In genomic region chr17:82004485-82005455, GRCh38 we compare ENCODE assay signal across 19 cellular contexts. TPM values are rescaled to one million over a fixed set of nuclear protein-coding genes. Genes with fewer than 3 reads are reported as not detected.
DNase-seq lines count a peak whose midpoint lies in the region; ATAC-seq and TF ChIP-seq lines count a peak whose summit lies in the region.
"Had no signal": no experiment of that assay in that cellular context is flagged by ENCODE, and none has a peak within 500 bp of the region (broad histone marks: within the 10 kb centered on the region; RNA-seq: fewer than 3 reads in every experiment).

No MANE protein-coding gene starts in this region.

- peak overlapping the region; percentile 83 for H4K8ac ChIP-seq in trophoblast cell (ENCODE audit: low read depth, low read length)

- peak overlapping the region; percentile 79 for H2BK5ac ChIP-seq in trophoblast cell (ENCODE audit: low read depth, low read length, poor library complexity)

- H2BK120ac ChIP-seq in trophoblast cell (ENCODE audit: insufficient read depth, low read length, poor library complexity): peak overlapping the region; percentile 95

- H2AFZ ChIP-seq in SK-N-SH (ENCODE audit: low read depth) (no peak overlapping the region), trophoblast cell (ENCODE audit: insufficient read depth, low read length, poor library complexity) (peak overlapping the region; percentile 38)

- no peaks in the 10 kb centered on the region for H3K4me1 Mint-ChIP-seq in CD4-positive, alpha-beta T cell (ENCODE audit: low read depth)
- H3K4me1 Mint-ChIP-seq: activated CD4-positive, alpha-beta memory T cell treated with anti-CD3 and anti-CD28 coated beads, Interleukin-2, amount 10 ng/mL, durations not matched to agents 7 days and 5 days; endodermal cell had no signal

- 91% methylated on average over 23 of the region's 42 CpGs for WGBS in SK-N-SH (ENCODE audit: low lambda C conversion rate)
- WGBS in ectodermal cell, 2 experiments: 95 to 96% methylated on average over 42 of the region's 42 CpGs
- no CpG with 5 or more reads among the region's 42 CpGs for WGBS in trophoblast cell (ENCODE audit: extremely low coverage, insufficient coverage, insufficient read length)
- WGBS in aorta, 2 donors: 93% methylated on average over 42 of the region's 42 CpGs

- H3K36me3 ChIP-seq in SK-N-SH (replicated peaks in 1 of 2; ENCODE audit: control insufficient read depth in 1 of 2, insufficient read depth in 2 of 2, low read length in 1 of 2) (no peaks in the 10 kb centered on the region), ectodermal cell (ENCODE audit: control insufficient read depth, insufficient read depth, low read length) (no peaks in the 10 kb centered on the region), trophoblast cell (ENCODE audit: control insufficient read depth in 1 of 2, insufficient read depth in 2 of 2, low read length in 2 of 2) (peaks cover 0 to 3% of the 10 kb centered on the region in 2 experiments), aorta (ENCODE audit: control insufficient read depth in 1 of 2, insufficient read depth in 2 of 2, low read length in 1 of 2) (no peaks in the 10 kb centered on the region)
- H3K36me3 ChIP-seq: right atrium auricular region had no signal

- peak overlapping the region; percentile 88 for H3K14ac ChIP-seq in trophoblast cell (ENCODE audit: low read length)

- H3K27me3 ChIP-seq in SK-N-SH (ENCODE audit: insufficient read depth) (no peaks in the 10 kb centered on the region), ectodermal cell (ENCODE audit: control insufficient read depth, insufficient read depth, low read length, poor library complexity, severe bottlenecking) (no peaks in the 10 kb centered on the region), trophoblast cell (ENCODE audit: insufficient read depth, low read length) (no peaks in the 10 kb centered on the region), aorta (ENCODE audit: control insufficient read depth in 1 of 2, insufficient read depth in 2 of 2, low read length in 1 of 2) (no peaks in the 10 kb centered on the region)
- H3K27me3 ChIP-seq in CD4-positive, alpha-beta T cell (ENCODE audit: control insufficient read depth, insufficient read depth, low read length): no peaks in the 10 kb centered on the region
- H3K27me3 ChIP-seq: right atrium auricular region had no signal

- no peaks in the 10 kb centered on the region for H3K9me2 ChIP-seq in SK-N-SH

- POLR2A ChIA-PET in SK-N-SH (lab: Yijun Ruan, JAX): no interaction called here
- POLR2A ChIA-PET in CD4-positive, alpha-beta T cell (lab: Charles Lee): no interaction called here

- H4K91ac ChIP-seq in trophoblast cell (ENCODE audit: low read depth, low read length): peak overlapping the region; percentile 98

- H3K27ac Mint-ChIP-seq in CD4-positive, alpha-beta T cell: no peak overlapping the region
- H3K27ac Mint-ChIP-seq: activated CD4-positive, alpha-beta memory T cell treated with anti-CD3 and anti-CD28 coated beads, Interleukin-2, amount 10 ng/mL, durations not matched to agents 7 days and 5 days; endodermal cell had no signal

- no peaks in the 10 kb centered on the region for H3K9me3 Mint-ChIP-seq in CD4-positive, alpha-beta T cell
- H3K9me3 Mint-ChIP-seq: activated CD4-positive, alpha-beta memory T cell treated with anti-CD3 and anti-CD28 coated beads, Interleukin-2, amount 10 ng/mL, durations not matched to agents 7 days and 5 days; endodermal cell had no signal

- CTCF ChIA-PET in SK-N-SH (lab: Yijun Ruan, JAX): interaction anchor here (1.0 to 4.4 kb wide), 6 partner anchors 9 to 44 kb away, joined by 3 to 53 read pairs (median 6); partner anchors contain the start of gene NOTUM
- CTCF ChIA-PET in CD4-positive, alpha-beta T cell (lab: Charles Lee): interaction anchor here (1.1 kb wide), 1 partner anchor 45 kb away, joined by 4 read pairs; no protein-coding TSS in a partner anchor

- H3K4me2 ChIP-seq in SK-N-SH (peak overlapping the region; percentile 75), trophoblast cell (ENCODE audit: low read length) (no peak overlapping the region)

- ATAC-seq in SK-N-SH treated with all-trans-retinoic acid at 6 μM for 48 hours (no peak), aorta (ENCODE audit: low FRiP score) (no peak)
- no peak for ATAC-seq in CD4-positive, alpha-beta T cell (ENCODE audit: poor library complexity)

- H2AK5ac ChIP-seq in trophoblast cell (ENCODE audit: low read length): peak overlapping the region; percentile 82

- no peaks in the 10 kb centered on the region for H3K36me3 Mint-ChIP-seq in CD4-positive, alpha-beta T cell (ENCODE audit: low read depth)

- intact Hi-C loops in aorta (cut with DNase I): no loop called here
- intact Hi-C loops in CD4-positive, alpha-beta T cell (cut with DNase I, micrococcal nuclease): no loop called here

- no peaks in the 10 kb centered on the region for H3K27me3 Mint-ChIP-seq in CD4-positive, alpha-beta T cell
- H3K27me3 Mint-ChIP-seq: activated CD4-positive, alpha-beta memory T cell treated with anti-CD3 and anti-CD28 coated beads, Interleukin-2, amount 10 ng/mL, durations not matched to agents 7 days and 5 days had no signal

- H4K20me1 ChIP-seq in SK-N-SH (ENCODE audit: insufficient read depth): no peaks in the 10 kb centered on the region

- peak overlapping the region; percentile 41 to 90 for H3K27ac ChIP-seq in SK-N-SH (ENCODE audit: low read depth in 2 of 2, low read length in 1 of 2)
- H3K27ac ChIP-seq in ectodermal cell (ENCODE audit: insufficient read depth, low read depth, low read length, poor library complexity, severe bottlenecking): peak overlapping the region; percentile 8
- peak overlapping the region; percentile 90 for H3K27ac ChIP-seq in trophoblast cell (ENCODE audit: low read depth, low read length)
- H3K27ac ChIP-seq in aorta (ENCODE audit: low read depth in 1 of 2, low read length in 2 of 2): peak overlapping the region; percentile 51 to 69
- no peak overlapping the region for H3K27ac ChIP-seq in CD4-positive, alpha-beta T cell (ENCODE audit: low read depth, low read length)
- H3K27ac ChIP-seq: 22Rv1, C4-2B, HL-60, right atrium auricular region had no signal

- TF ChIP-seq RAD21 in SK-N-SH (IDR thresholded peaks at IDR 0.05; ENCODE audit: low read length): no peak

- peaks cover 28% of the 10 kb centered on the region for H3F3A ChIP-seq in SK-N-SH (replicated peaks; ENCODE audit: insufficient read depth)

- peak overlapping the region; percentile 75 for H3K4ac ChIP-seq in trophoblast cell (ENCODE audit: low read depth, low read length)

- peaks cover 27% of the 10 kb centered on the region for H3K79me1 ChIP-seq in trophoblast cell (ENCODE audit: low read length)

- H3K4me3 ChIP-seq in SK-N-SH (ENCODE audit: low read depth in 2 of 2, low read length in 1 of 2): no peak overlapping the region
- no peak overlapping the region for H3K4me3 ChIP-seq in ectodermal cell (ENCODE audit: insufficient read depth, low read depth, low read length)
- H3K4me3 ChIP-seq in trophoblast cell (ENCODE audit: low read depth, low read length): no peak overlapping the region
- H3K4me3 ChIP-seq in aorta (ENCODE audit: low read length in 2 of 2): no peak overlapping the region
- H3K4me3 ChIP-seq: coronary artery, right atrium auricular region had no signal

- H3K23ac ChIP-seq in trophoblast cell (ENCODE audit: low read length): no peak overlapping the region

- no peak for DNase-seq in SK-N-SH
- no peak for DNase-seq in trophoblast cell
- no peak for DNase-seq in aorta
- DNase-seq in activated T-cell treated with anti-CD3 and anti-CD28 coated beads for 4 hours: no peak
- DNase-seq in hypothalamus (lab: John Stamatoyannopoulos, UW): no peak
- no peak for DNase-seq in CD4-positive, alpha-beta T cell
- DNase-seq: activated CD4-positive, alpha-beta memory T cell treated with anti-CD3 and anti-CD28 coated beads, Interleukin-2, amount 10 ng/mL, durations not matched to agents 7 days and 5 days; activated gamma-delta T cell treated with Interleukin-2 at 50 U/mL for 16 hours; DMS 273 treated with DMSO at 0.1 percent for 48 hours; endodermal cell; NCI-H2081 treated with DMSO at 0.1 percent for 48 hours; NK-92 treated with Interleukin-12 subunit alpha and Interleukin-12 subunit beta, amount 100 ng/mL, for 24 hours had no signal

- no peak for TF ChIP-seq CTCF in SK-N-SH (IDR thresholded peaks at IDR 0.05)
- TF ChIP-seq CTCF in CD4-positive, alpha-beta T cell (IDR thresholded peaks at IDR 0.05): no peak

- H3K9ac ChIP-seq in SK-N-SH (peak overlapping the region; percentile 72), trophoblast cell (ENCODE audit: low read length) (no peak overlapping the region)

- H3K4me3 Mint-ChIP-seq in CD4-positive, alpha-beta T cell: no peak overlapping the region
- H3K4me3 Mint-ChIP-seq: activated CD4-positive, alpha-beta memory T cell treated with anti-CD3 and anti-CD28 coated beads, Interleukin-2, amount 10 ng/mL, durations not matched to agents 7 days and 5 days; endodermal cell had no signal

- H3K79me2 ChIP-seq in SK-N-SH (ENCODE audit: insufficient read depth) (peaks cover 12% of the 10 kb centered on the region), trophoblast cell (ENCODE audit: control insufficient read depth, insufficient read depth, low read length, poor library complexity) (peaks cover 6% of the 10 kb centered on the region)

- peak overlapping the region; percentile 96 for H2BK12ac ChIP-seq in trophoblast cell (ENCODE audit: low read length)

- no peak for TF ChIP-seq EP300 in SK-N-SH (IDR thresholded peaks at IDR 0.05; ENCODE audit: borderline replicate concordance in 1 of 2, low read depth in 1 of 2, low read length in 1 of 2)

- H3K18ac ChIP-seq in trophoblast cell (ENCODE audit: low read length): peak overlapping the region; percentile 87

- H4K12ac ChIP-seq in trophoblast cell (ENCODE audit: low read depth, low read length): peak overlapping the region; percentile 10

- H3K4me1 ChIP-seq in SK-N-SH (ENCODE audit: control insufficient read depth in 1 of 2, insufficient read depth in 2 of 2, low read depth in 1 of 2, low read length in 1 of 2) (peaks cover 16 to 44% of the 10 kb centered on the region in 2 experiments; a peak in 3 of 4 replicates), ectodermal cell (ENCODE audit: control insufficient read depth, insufficient read depth, low read length) (peaks cover 32% of the 10 kb centered on the region), trophoblast cell (ENCODE audit: control insufficient read depth in 1 of 2, insufficient read depth in 2 of 2, low read length in 2 of 2) (peaks cover 28 to 36% of the 10 kb centered on the region in 2 experiments), aorta (ENCODE audit: control insufficient read depth in 1 of 2, insufficient read depth in 2 of 2, low read length in 2 of 2) (no peaks in the 10 kb centered on the region)

- no peaks in the 10 kb centered on the region for H3K9me3 ChIP-seq in SK-N-SH
- no peaks in the 10 kb centered on the region for H3K9me3 ChIP-seq in ectodermal cell (ENCODE audit: control insufficient read depth, low read length)
- H3K9me3 ChIP-seq in trophoblast cell (ENCODE audit: insufficient read depth, low read depth, low read length): peaks cover 5% of the 10 kb centered on the region
- no peaks in the 10 kb centered on the region for H3K9me3 ChIP-seq in aorta (ENCODE audit: control insufficient read depth, low read length)
- no peaks in the 10 kb centered on the region for H3K9me3 ChIP-seq in CD4-positive, alpha-beta T cell (ENCODE audit: control insufficient read depth, low read length)
- H3K9me3 ChIP-seq: right atrium auricular region had no signal

RNA-seq across cellular contexts. Expression of gene CENPX, which starts 17.9 kb away (rescaled TPM):
- polyA plus RNA-seq in SK-N-SH (2012; rRNA removed) (247 and 255 TPM in 2 replicates), aorta (100 to 1,000 TPM; 109 TPM)
- polyA plus RNA-seq in SK-N-SH (2012; cell fraction: cytosol; rRNA removed): 145 and 202 TPM in 2 replicates
- 332 and 419 TPM in 2 replicates for polyA plus RNA-seq in SK-N-SH (2012; cell fraction: nucleus; rRNA removed)
- 81.5 TPM for polyA plus RNA-seq in ectodermal cell (2013, experiment 1 of 4)
- 79.1 TPM for polyA plus RNA-seq in ectodermal cell (2013, experiment 2 of 4)
- polyA plus RNA-seq in ectodermal cell (2013, experiment 3 of 4): 67.4 TPM
- 68.3 TPM for polyA plus RNA-seq in ectodermal cell (2013, experiment 4 of 4)
- 38.1 and 38.7 TPM in 2 replicates for polyA plus RNA-seq in trophoblast cell (2013)
- total RNA-seq in aorta: 10 to 100 TPM; 31.0 to 33.2 TPM
- 10 to 100 TPM; 14.9 to 19.6 TPM for total RNA-seq in CD4-positive, alpha-beta T cell

RNA-seq across cellular contexts. Expression of gene LRRC45, which starts 18.3 kb away (rescaled TPM):
- 30.3 and 31.5 TPM in 2 replicates for polyA plus RNA-seq in SK-N-SH (2012; rRNA removed)
- 9.3 and 14.9 TPM in 2 replicates for polyA plus RNA-seq in SK-N-SH (2012; cell fraction: cytosol; rRNA removed)
- polyA plus RNA-seq in SK-N-SH (2012; cell fraction: nucleus; rRNA removed): 125 and 148 TPM in 2 replicates
- polyA plus RNA-seq in ectodermal cell (2013, experiment 1 of 4): 30.0 TPM
- polyA plus RNA-seq in ectodermal cell (2013, experiment 2 of 4): 27.4 TPM
- 24.5 TPM for polyA plus RNA-seq in ectodermal cell (2013, experiment 3 of 4)
- polyA plus RNA-seq in ectodermal cell (2013, experiment 4 of 4): 21.4 TPM
- 7.2 and 7.3 TPM in 2 replicates for polyA plus RNA-seq in trophoblast cell (2013)
- 1 to 10 TPM; 4.3 to 10.0 TPM for total RNA-seq in aorta
- polyA plus RNA-seq in aorta: 10 to 100 TPM in 1 of 2 donors, 1 to 10 TPM in 1; 3.1 to 20.1 TPM
- 10 to 100 TPM; 17.7 to 17.9 TPM for total RNA-seq in CD4-positive, alpha-beta T cell

RNA-seq across cellular contexts. Expression of gene RAC3, which starts 26.7 kb away (rescaled TPM):
- 69.9 and 83.6 TPM in 2 replicates for polyA plus RNA-seq in SK-N-SH (2012; rRNA removed)
- 34.1 and 51.7 TPM in 2 replicates for polyA plus RNA-seq in SK-N-SH (2012; cell fraction: cytosol; rRNA removed)
- 103 and 145 TPM in 2 replicates for polyA plus RNA-seq in SK-N-SH (2012; cell fraction: nucleus; rRNA removed)
- polyA plus RNA-seq in ectodermal cell (2013, experiment 1 of 4): 82.3 TPM
- 64.4 TPM for polyA plus RNA-seq in ectodermal cell (2013, experiment 2 of 4)
- polyA plus RNA-seq in ectodermal cell (2013, experiment 3 of 4): 63.3 TPM
- polyA plus RNA-seq in ectodermal cell (2013, experiment 4 of 4): 56.0 TPM
- polyA plus RNA-seq in trophoblast cell (2013): 24.0 and 25.6 TPM in 2 replicates
- total RNA-seq in aorta: under 1 TPM in 1 of 2 donors, not detected in 1; 0.57 TPM
- polyA plus RNA-seq in aorta: 1 to 10 TPM in 1 of 2 donors, under 1 TPM in 1; 0.63 to 2.8 TPM
- total RNA-seq in CD4-positive, alpha-beta T cell: 1 to 10 TPM; 3.3 to 5.3 TPM

RNA-seq across cellular contexts. Expression of gene ASPSCR1, which starts 27.3 kb away (rescaled TPM):
- 27.5 and 36.2 TPM in 2 replicates for polyA plus RNA-seq in SK-N-SH (2012; rRNA removed)
- 13.9 and 21.1 TPM in 2 replicates for polyA plus RNA-seq in SK-N-SH (2012; cell fraction: cytosol; rRNA removed)
- 98.9 and 121 TPM in 2 replicates for polyA plus RNA-seq in SK-N-SH (2012; cell fraction: nucleus; rRNA removed)
- polyA plus RNA-seq in ectodermal cell (2013, experiment 1 of 4): 48.6 TPM
- polyA plus RNA-seq in ectodermal cell (2013, experiment 2 of 4): 47.6 TPM
- 31.3 TPM for polyA plus RNA-seq in ectodermal cell (2013, experiment 3 of 4)
- 32.9 TPM for polyA plus RNA-seq in ectodermal cell (2013, experiment 4 of 4)
- 12.8 and 13.1 TPM in 2 replicates for polyA plus RNA-seq in trophoblast cell (2013)
- 10 to 100 TPM; 30.3 to 30.5 TPM for total RNA-seq in aorta
- polyA plus RNA-seq in aorta: 100 to 1,000 TPM in 1 of 2 donors, 10 to 100 TPM in 1; 15.0 to 108 TPM
- 10 to 100 TPM; 19.1 to 22.7 TPM for total RNA-seq in CD4-positive, alpha-beta T cell

RNA-seq across cellular contexts. Expression of gene DCXR, which starts 32.7 kb away (rescaled TPM):
- polyA plus RNA-seq in SK-N-SH (2012; rRNA removed) (153 and 190 TPM in 2 replicates), aorta (10 to 100 TPM; 80.1 to 81.0 TPM)
- polyA plus RNA-seq in SK-N-SH (2012; cell fraction: cytosol; rRNA removed): 75.6 and 113 TPM in 2 replicates
- polyA plus RNA-seq in SK-N-SH (2012; cell fraction: nucleus; rRNA removed): 168 and 433 TPM in 2 replicates
- polyA plus RNA-seq in ectodermal cell (2013, experiment 1 of 4): 63.2 TPM
- polyA plus RNA-seq in ectodermal cell (2013, experiment 2 of 4): 55.2 TPM
- 60.7 TPM for polyA plus RNA-seq in ectodermal cell (2013, experiment 3 of 4)
- polyA plus RNA-seq in ectodermal cell (2013, experiment 4 of 4): 61.4 TPM
- polyA plus RNA-seq in trophoblast cell (2013): 47.4 and 49.9 TPM in 2 replicates
- total RNA-seq in aorta: 10 to 100 TPM; 34.9 to 62.2 TPM
- total RNA-seq in CD4-positive, alpha-beta T cell: 100 to 1,000 TPM; 103 to 119 TPM
